19 cellular contexts compared by ENCODE assay signal in the genomic region with DNA sequence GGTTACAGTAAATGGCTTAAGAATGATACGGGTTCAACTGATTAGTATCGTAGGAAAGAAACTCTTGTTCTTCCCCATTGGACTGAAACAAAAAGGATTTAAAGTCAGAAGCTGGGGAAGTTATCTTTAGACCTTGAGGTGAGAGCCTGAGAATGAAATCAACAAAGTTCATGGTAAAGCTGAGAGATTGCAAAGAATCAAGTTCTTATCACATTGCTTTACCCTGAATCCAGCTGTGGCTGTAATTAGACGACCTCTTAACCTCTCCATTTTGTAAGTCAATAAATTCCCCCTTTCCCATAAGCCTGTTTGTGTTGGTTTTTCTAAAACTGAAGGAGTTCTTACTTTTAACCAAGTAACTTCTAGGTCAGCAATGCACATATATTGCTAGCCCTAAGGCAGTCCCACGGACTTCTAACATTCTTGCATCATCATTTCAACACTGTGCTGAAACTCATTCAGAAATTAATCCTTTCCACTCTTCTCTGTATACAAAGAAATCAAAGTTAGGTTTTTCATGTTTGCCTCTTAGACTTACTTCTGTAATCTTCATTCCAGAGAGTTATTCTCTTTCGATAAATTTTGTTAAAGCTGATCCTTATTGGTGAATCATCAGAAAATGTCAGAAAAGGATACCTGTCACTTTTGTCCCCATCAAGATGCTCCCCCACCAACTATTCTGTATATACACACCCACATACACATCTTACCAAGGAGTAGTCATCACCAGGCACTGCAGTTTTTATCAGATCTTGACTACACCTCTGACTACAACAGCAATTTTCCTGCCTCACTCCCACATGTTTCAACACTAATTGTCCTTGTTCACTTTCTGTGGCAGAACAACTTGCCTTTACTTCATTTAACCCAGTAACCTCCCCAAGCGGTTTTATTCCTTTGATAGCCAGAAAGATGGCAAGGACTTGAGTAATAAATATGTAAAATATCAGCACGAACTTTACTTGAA.
DNase-seq lines count a peak whose midpoint lies in the region; ATAC-seq, FAIRE-seq and TF ChIP-seq lines count a peak whose summit lies in the region.
"Had no signal": no experiment of that assay in that cellular context is flagged by ENCODE, and none has a peak within 500 bp of the region (broad histone marks: within the 10 kb centered on the region; RNA-seq: fewer than 3 reads in every experiment).

No MANE protein-coding gene starts in this region.

- no peak overlapping the region for H3K27ac Mint-ChIP-seq in activated CD4-positive, alpha-beta T cell treated with anti-CD3 and anti-CD28 coated beads for 36 hours
- no peak overlapping the region for H3K27ac Mint-ChIP-seq in activated T-helper 17 cell treated with anti-CD3 and anti-CD28 coated beads, Interleukin-2, amount 50 U/mL, for 72 hours
- H3K27ac Mint-ChIP-seq: CD8-positive, alpha-beta T cell; GM23338 had no signal

- no peak for TF ChIP-seq CTCF in GM13976 (IDR thresholded peaks at IDR 0.05; ENCODE audit: borderline replicate concordance, control extremely low read depth, extremely low read depth, insufficient read depth, missing control alignments)

- H3K9me3 Mint-ChIP-seq in activated CD4-positive, alpha-beta T cell treated with anti-CD3 and anti-CD28 coated beads for 36 hours (ENCODE audit: low read depth), result no peaks in the 10 kb centered on the region
- H3K9me3 Mint-ChIP-seq in activated T-helper 17 cell treated with anti-CD3 and anti-CD28 coated beads, Interleukin-2, amount 50 U/mL, for 72 hours, result no peaks in the 10 kb centered on the region
- H3K9me3 Mint-ChIP-seq: CD8-positive, alpha-beta T cell; GM23338 had no signal

- intact Hi-C loops in activated CD4-positive, alpha-beta T cell treated with anti-CD3 and anti-CD28 coated beads for 36 hours (cut with DNase I, micrococcal nuclease), result no loop called here

- H3K4me1 Mint-ChIP-seq in activated CD4-positive, alpha-beta T cell treated with anti-CD3 and anti-CD28 coated beads for 36 hours, result peaks cover 14% of the 10 kb centered on the region
- H3K4me1 Mint-ChIP-seq in activated T-helper 17 cell treated with anti-CD3 and anti-CD28 coated beads, Interleukin-2, amount 50 U/mL, for 72 hours, result no peaks in the 10 kb centered on the region
- H3K4me1 Mint-ChIP-seq: GM23338 had no signal

- H3K36me3 Mint-ChIP-seq in activated CD4-positive, alpha-beta T cell treated with anti-CD3 and anti-CD28 coated beads for 36 hours (ENCODE audit: low read depth), result no peaks in the 10 kb centered on the region
- H3K36me3 Mint-ChIP-seq in activated T-helper 17 cell treated with anti-CD3 and anti-CD28 coated beads, Interleukin-2, amount 50 U/mL, for 72 hours (ENCODE audit: low read depth), result no peaks in the 10 kb centered on the region
- H3K36me3 Mint-ChIP-seq: CD8-positive, alpha-beta T cell had no signal

- DNase-seq in activated CD4-positive, alpha-beta T cell treated with anti-CD3 and anti-CD28 coated beads for 36 hours, result no peak
- no peak for DNase-seq in activated CD4-positive, alpha-beta T cell treated with anti-CD3 and anti-CD28 coated beads for 1 hour
- DNase-seq in GM12891 (ENCODE audit: insufficient read length, low spot score) (no peak), left kidney (ENCODE audit: low read depth, low spot score) (peak; percentile 1), A172 (ENCODE audit: low spot score) (no peak), GM13976 (ENCODE audit: low spot score) (no peak)
- DNase-seq: 8988T; CD8-positive, alpha-beta T cell; DMS79; NCI-H187 treated with DMSO at 0.1 percent for 48 hours; NCI-H2171; NCI-H510A; NCI-H82 had no signal

- CTCF ChIA-PET in activated CD4-positive, alpha-beta T cell treated with anti-CD3 and anti-CD28 coated beads for 36 hours (lab: Charles Lee), result interaction anchor here (0.7 kb wide), 1 partner anchor 263 kb away, joined by 3 read pairs; no protein-coding TSS in a partner anchor

- peak; percentile 65 for ATAC-seq in activated CD4-positive, alpha-beta T cell treated with anti-CD3 and anti-CD28 coated beads for 36 hours
- ATAC-seq in activated T-helper 17 cell treated with anti-CD3 and anti-CD28 coated beads, Interleukin-2, amount 50 U/mL, for 72 hours (replicated peaks), result peak; percentile 52
- no peak for ATAC-seq in GM18909 (IDR thresholded peaks at IDR 0.05; ENCODE audit: poor library complexity, unreplicated experiment)
- ATAC-seq: CD8-positive, alpha-beta T cell; GM23338; HCT116 had no signal

- in situ Hi-C loops in GM13976 (cut with MboI; ENCODE audit: low sequenced_read_pairs, unreplicated experiment), result no loop called here

- peak; percentile 69 for FAIRE-seq in GM12891 (lab: Jason Lieb, UNC)
- FAIRE-seq: GM18507, HTR-8/SVneo had no signal

- TF ChIP-seq POLR2A in GM12891 (IDR thresholded peaks at IDR 0.05; ENCODE audit: low read depth, low read length), result no peak

- POLR2A ChIA-PET in activated CD4-positive, alpha-beta T cell treated with anti-CD3 and anti-CD28 coated beads for 36 hours (lab: Charles Lee), result no interaction called here

- no peaks in the 10 kb centered on the region for H3K27me3 Mint-ChIP-seq in activated CD4-positive, alpha-beta T cell treated with anti-CD3 and anti-CD28 coated beads for 36 hours
- no peaks in the 10 kb centered on the region for H3K27me3 Mint-ChIP-seq in activated T-helper 17 cell treated with anti-CD3 and anti-CD28 coated beads, Interleukin-2, amount 50 U/mL, for 72 hours

- no peak overlapping the region for H3K4me3 Mint-ChIP-seq in activated CD4-positive, alpha-beta T cell treated with anti-CD3 and anti-CD28 coated beads for 36 hours
- H3K4me3 Mint-ChIP-seq in activated T-helper 17 cell treated with anti-CD3 and anti-CD28 coated beads, Interleukin-2, amount 50 U/mL, for 72 hours, result no peak overlapping the region
- H3K4me3 Mint-ChIP-seq: CD8-positive, alpha-beta T cell; GM23338 had no signal

TF ChIP-seq in GM12891, 5 proteins besides CTCF, POLR2A, EP300 and RAD21:
- TF ChIP-seq PAX5 (IDR thresholded peaks at IDR 0.05; ENCODE audit: insufficient read depth, low read length, severe bottlenecking) (no peak), SPI1 (IDR thresholded peaks at IDR 0.05; ENCODE audit: low read depth, low read length) (no peak), POLR2AphosphoS5 (IDR thresholded peaks at IDR 0.05; ENCODE audit: low read depth, low read length) (no peak), POU2F2 (IDR thresholded peaks at IDR 0.05; ENCODE audit: low read depth, low read length) (no peak), TAF1 (IDR thresholded peaks at IDR 0.05; ENCODE audit: low read depth, low read length) (no peak)
